Comparison of ENCODE assay signal across 8 cellular contexts in genomic region chr2:29010946-29011649, GRCh38. TPM values are rescaled to one million over a fixed set of nuclear protein-coding genes. Genes with fewer than 3 reads are reported as not detected.
A peak's percentile ranks its signal among the peaks of the same experiment; 100 is the strongest.
DNase-seq lines count a peak whose midpoint lies in the region; ATAC-seq lines count a peak whose summit lies in the region.

No MANE protein-coding gene starts in this region.

- peaks cover 0 to 17% (median 7%) of the 10 kb centered on the region in 3 donors for H3K27me3 Mint-ChIP-seq in naive B cell

- ATAC-seq in naive B cell (ENCODE audit: low read depth in 2 of 2) (peak; percentile 28 to 34), GM18519 (IDR thresholded peaks at IDR 0.05; ENCODE audit: low FRiP score, unreplicated experiment) (no peak), GM19452 (IDR thresholded peaks at IDR 0.05; ENCODE audit: unreplicated experiment) (no peak), GM21576 (IDR thresholded peaks at IDR 0.05; ENCODE audit: unreplicated experiment) (no peak)

- H4K20me1 ChIP-seq in BLaER1 treated with 17β-estradiol and CSF1 and Interleukin-3, amounts not matched to agents 10 nM and 100 nM, result peaks cover 0 to 16% (median 0%) of the 10 kb centered on the region in 11 experiments; a peak in 2 of 22 replicates

- peak overlapping the region in 7 of 8 donors; percentile 20 to 81 (median 31) for H3K4me3 Mint-ChIP-seq in naive B cell

- H3K27me3 ChIP-seq in BLaER1 treated with 17β-estradiol and CSF1 and Interleukin-3, amounts not matched to agents 10 nM and 100 nM, result no peaks in the 10 kb centered on the region
- no peaks in the 10 kb centered on the region for H3K27me3 ChIP-seq in SJCRH30

- H3K9me3 ChIP-seq in BLaER1 treated with 17β-estradiol and CSF1 and Interleukin-3, amounts not matched to agents 10 nM and 100 nM (replicated peaks in 1 of 11), result no peaks in the 10 kb centered on the region
- H3K9me3 ChIP-seq in SJCRH30 (replicated peaks), result no peaks in the 10 kb centered on the region

- H3K9ac ChIP-seq in BLaER1 treated with 17β-estradiol and CSF1 and Interleukin-3, amounts not matched to agents 10 nM and 100 nM, result peak overlapping the region in 10 of 11 experiments; percentile 37 to 83 (median 76); a peak in 19 of 22 replicates

- no peaks in the 10 kb centered on the region for H3K9me3 Mint-ChIP-seq in naive B cell

- H3K27ac Mint-ChIP-seq in naive B cell, result peak overlapping the region in 5 of 6 donors; percentile 61 to 98 (median 90)

- peak overlapping the region in 9 of 10 experiments; percentile 24 to 52 (median 41); a peak in 12 of 20 replicates for H3K4me3 ChIP-seq in BLaER1 treated with 17β-estradiol and CSF1 and Interleukin-3, amounts not matched to agents 10 nM and 100 nM
- peak overlapping the region; percentile 34 for H3K4me3 ChIP-seq in SJCRH30

- H3K36me3 Mint-ChIP-seq in naive B cell, result no peaks in the 10 kb centered on the region

- no peaks in the 10 kb centered on the region for H3K36me3 ChIP-seq in BLaER1 treated with 17β-estradiol and CSF1 and Interleukin-3, amounts not matched to agents 10 nM and 100 nM
- H3K36me3 ChIP-seq in SJCRH30, result no peaks in the 10 kb centered on the region

- peaks cover 34 to 43% (median 38%) of the 10 kb centered on the region in 3 donors for H3K4me1 Mint-ChIP-seq in naive B cell

- DNase-seq in SJCRH30 (peak; percentile 92 to 94), brain pericyte (ENCODE audit: low read depth, low spot score) (peak; percentile 82), naive B cell (peak; percentile 14), ACHN (no peak)

- peaks cover 74 to 93% (median 84%) of the 10 kb centered on the region in 10 experiments for H3K4me1 ChIP-seq in BLaER1 treated with 17β-estradiol and CSF1 and Interleukin-3, amounts not matched to agents 10 nM and 100 nM
- peaks cover 43% of the 10 kb centered on the region for H3K4me1 ChIP-seq in SJCRH30

- H3K27ac ChIP-seq in BLaER1 treated with 17β-estradiol and CSF1 and Interleukin-3, amounts not matched to agents 10 nM and 100 nM, result peak overlapping the region; percentile 54 to 93 (median 82); a peak in 20 of 22 replicates
- H3K27ac ChIP-seq in SJCRH30, result peak overlapping the region; percentile 75

- H3K4me2 ChIP-seq in BLaER1 treated with 17β-estradiol and CSF1 and Interleukin-3, amounts not matched to agents 10 nM and 100 nM, result peak overlapping the region; percentile 83 to 99 (median 97)

- in situ Hi-C loops in ACHN (cut with HindIII; ENCODE audit: low pct_ligation_motif_present, low pct_unique_long_range_greater_than_20kb, low sequenced_read_pairs), result no loop called here

RNA-seq across cellular contexts. Expression of gene TOGARAM2, which starts 30.0 kb away (rescaled TPM):
- total RNA-seq in SJCRH30 (2014; rRNA removed; shearing (Covaris generic)), result 0.41 and 0.73 TPM in 2 replicates
- under 1 TPM in 1 of 6 donors, not detected in 5; 0.14 TPM for polyA plus RNA-seq in naive B cell (ENCODE audit: low read depth in 6 of 6)

Comparison
In these comparisons a context has a peak if more than half of its experiments do, and no peak if none do; other contexts are left out.
1. ATAC-seq: peak in naive B cell (2 of 2); none in GM18519 (single experiment), GM19452 (single experiment) and GM21576 (single experiment).